Comparison of ENCODE assay signal across 22 cellular contexts in the genomic region with DNA sequence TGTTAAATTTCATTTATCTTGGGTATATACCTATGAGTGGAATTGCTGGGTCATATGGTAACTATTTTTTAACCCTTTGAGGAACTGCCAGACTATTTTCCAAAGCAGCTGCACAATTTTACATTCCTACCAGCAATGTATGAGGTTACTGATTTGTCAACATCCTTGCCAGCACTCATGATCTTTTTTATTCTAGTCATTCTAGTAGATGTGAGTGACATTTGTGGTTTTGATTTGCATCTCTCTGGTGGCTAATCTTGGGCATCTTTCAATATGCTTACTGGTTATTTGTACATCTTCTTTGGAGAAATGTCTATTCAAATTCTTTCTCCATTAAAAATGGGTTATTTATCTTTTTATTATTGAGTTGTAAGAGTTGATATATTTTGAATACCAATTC. TPM values are rescaled to one million over a fixed set of nuclear protein-coding genes. Genes with fewer than 3 reads are reported as not detected.
DNase-seq lines count a peak whose midpoint lies in the region; ATAC-seq and TF ChIP-seq lines count a peak whose summit lies in the region.
"Had no signal": no experiment of that assay in that cellular context is flagged by ENCODE, and none has a peak within 500 bp of the region (broad histone marks: within the 10 kb centered on the region; RNA-seq: fewer than 3 reads in every experiment).

No MANE protein-coding gene starts in this region.

- no peak overlapping the region for H3K14ac ChIP-seq in neuronal stem cell (ENCODE audit: low read length)

- TF ChIP-seq CTCF in CD4-positive, alpha-beta T cell (IDR thresholded peaks at IDR 0.05), result no peak

- no peak overlapping the region for H3K4ac ChIP-seq in neuronal stem cell (ENCODE audit: low read length)

- POLR2A ChIA-PET in CD4-positive, alpha-beta memory T cell (lab: Charles Lee; ENCODE audit: partially characterized antibody), result no interaction called here
- POLR2A ChIA-PET in CD4-positive, alpha-beta T cell (lab: Charles Lee), result no interaction called here
- POLR2A ChIA-PET in CD8-positive, alpha-beta memory T cell (lab: Charles Lee), result no interaction called here

- no peak overlapping the region for H2AK5ac ChIP-seq in neuronal stem cell (ENCODE audit: low read depth, low read length)

- peaks cover 7 to 16% of the 10 kb centered on the region in 2 donors for H3K27me3 Mint-ChIP-seq in CD4-positive, alpha-beta memory T cell
- H3K27me3 Mint-ChIP-seq in CD4-positive, alpha-beta T cell, result peaks cover 19% of the 10 kb centered on the region
- peaks cover 5 to 25% of the 10 kb centered on the region in 2 donors for H3K27me3 Mint-ChIP-seq in CD8-positive, alpha-beta memory T cell

- no peak overlapping the region for H3K4me3 ChIP-seq in neuronal stem cell (ENCODE audit: low read length in 2 of 2)
- H3K4me3 ChIP-seq in CD4-positive, alpha-beta memory T cell (ENCODE audit: low read length in 2 of 2), result no peak overlapping the region
- H3K4me3 ChIP-seq in CD8-positive, alpha-beta memory T cell (ENCODE audit: low read length), result no peak overlapping the region
- H3K4me3 ChIP-seq: adrenal gland, K562, mucosa of descending colon, right atrium auricular region had no signal

- no peak overlapping the region for H2BK120ac ChIP-seq in neuronal stem cell (ENCODE audit: low read depth, low read length)

- CTCF ChIA-PET in CD4-positive, alpha-beta memory T cell (lab: Charles Lee; ENCODE audit: partially characterized antibody), result no interaction called here
- CTCF ChIA-PET in CD4-positive, alpha-beta T cell (lab: Charles Lee), result no interaction called here
- CTCF ChIA-PET in CD8-positive, alpha-beta memory T cell (lab: Charles Lee), result interaction anchor here (1.4 kb wide), 1 partner anchor 47 kb away, joined by 4 read pairs; no protein-coding TSS in a partner anchor

- no peak overlapping the region for H2BK5ac ChIP-seq in neuronal stem cell (ENCODE audit: low read length)

- H3K9ac ChIP-seq in neuronal stem cell (ENCODE audit: low read depth, low read length, poor library complexity), result no peak overlapping the region

- H4K91ac ChIP-seq in neuronal stem cell (ENCODE audit: low read depth, low read length, poor library complexity), result no peak overlapping the region

- no peaks in the 10 kb centered on the region for H3K9me3 ChIP-seq in neuronal stem cell (replicated peaks in 1 of 2; ENCODE audit: control insufficient read depth in 2 of 2, insufficient read depth in 1 of 2, low read depth in 1 of 2, low read length in 2 of 2)
- no peaks in the 10 kb centered on the region for H3K9me3 ChIP-seq in CD4-positive, alpha-beta memory T cell (ENCODE audit: control insufficient read depth in 1 of 2, low read length in 2 of 2)
- no peaks in the 10 kb centered on the region for H3K9me3 ChIP-seq in CD4-positive, alpha-beta T cell (ENCODE audit: control insufficient read depth, low read length)
- H3K9me3 ChIP-seq in CD8-positive, alpha-beta memory T cell (ENCODE audit: low read length), result no peaks in the 10 kb centered on the region
- H3K9me3 ChIP-seq: adrenal gland, mucosa of descending colon, neutrophil, right atrium auricular region had no signal

- H3K4me3 Mint-ChIP-seq in CD4-positive, alpha-beta memory T cell, result no peak overlapping the region
- H3K4me3 Mint-ChIP-seq in CD4-positive, alpha-beta T cell, result no peak overlapping the region
- H3K4me3 Mint-ChIP-seq in CD8-positive, alpha-beta memory T cell, result no peak overlapping the region
- H3K4me3 Mint-ChIP-seq: activated CD4-positive, alpha-beta memory T cell treated with anti-CD3 and anti-CD28 coated beads for 36 hours had no signal

- no peaks in the 10 kb centered on the region for H3K4me1 Mint-ChIP-seq in CD4-positive, alpha-beta memory T cell
- no peaks in the 10 kb centered on the region for H3K4me1 Mint-ChIP-seq in CD4-positive, alpha-beta T cell (ENCODE audit: low read depth)
- no peaks in the 10 kb centered on the region for H3K4me1 Mint-ChIP-seq in CD8-positive, alpha-beta memory T cell

- ATAC-seq in GM18505 (IDR thresholded peaks at IDR 0.05; ENCODE audit: unreplicated experiment) (peak; percentile 52), GM19023 (IDR thresholded peaks at IDR 0.05; ENCODE audit: unreplicated experiment) (peak; percentile 48), HG02885 (IDR thresholded peaks at IDR 0.05; ENCODE audit: poor library complexity, unreplicated experiment) (peak; percentile 57), HG03460 (IDR thresholded peaks at IDR 0.05; ENCODE audit: unreplicated experiment) (peak; percentile 50)
- ATAC-seq in CD4-positive, alpha-beta T cell (ENCODE audit: poor library complexity), result no peak
- ATAC-seq: esophagus mucosa, K562, left ventricle myocardium superior, mucosa of descending colon had no signal

- H4K8ac ChIP-seq in neuronal stem cell (ENCODE audit: low read depth, low read length), result no peak overlapping the region

- H3K27ac ChIP-seq in neuronal stem cell (replicated peaks; ENCODE audit: low read length), result no peak overlapping the region
- no peak overlapping the region for H3K27ac ChIP-seq in CD4-positive, alpha-beta memory T cell (ENCODE audit: low read depth, low read length)
- H3K27ac ChIP-seq in CD4-positive, alpha-beta T cell (ENCODE audit: low read depth, low read length), result no peak overlapping the region
- H3K27ac ChIP-seq in CD8-positive, alpha-beta memory T cell (ENCODE audit: low read depth, low read length), result no peak overlapping the region
- H3K27ac ChIP-seq: adrenal gland, HL-60, neutrophil, right atrium auricular region had no signal

- H3K27ac Mint-ChIP-seq in CD4-positive, alpha-beta memory T cell, result no peak overlapping the region
- no peak overlapping the region for H3K27ac Mint-ChIP-seq in CD4-positive, alpha-beta T cell
- no peak overlapping the region for H3K27ac Mint-ChIP-seq in CD8-positive, alpha-beta memory T cell
- H3K27ac Mint-ChIP-seq: activated CD4-positive, alpha-beta memory T cell treated with anti-CD3 and anti-CD28 coated beads for 36 hours; activated T-helper 2 cell treated with anti-CD3 and anti-CD28 coated beads, Interferon-gamma antibody, Interleukin-2, Interleukin-4, amounts not matched to agents 10 μg/mL and 5 μg/mL and 100 μg/mL, durations not matched to agents 14 hours and 24 hours and 36 hours had no signal

- no peaks in the 10 kb centered on the region for H3K4me1 ChIP-seq in neuronal stem cell (ENCODE audit: control insufficient read depth in 2 of 2, insufficient read depth in 1 of 2, low read depth in 1 of 2, low read length in 2 of 2)
- H3K4me1 ChIP-seq in CD4-positive, alpha-beta memory T cell (ENCODE audit: insufficient read depth, low read length), result no peaks in the 10 kb centered on the region
- no peaks in the 10 kb centered on the region for H3K4me1 ChIP-seq in CD8-positive, alpha-beta memory T cell (ENCODE audit: insufficient read depth, low read length)
- H3K4me1 ChIP-seq: adrenal gland, right atrium auricular region had no signal

- no peak overlapping the region for H2BK12ac ChIP-seq in neuronal stem cell (ENCODE audit: low read length)

- H3K27me3 ChIP-seq in neuronal stem cell (ENCODE audit: control insufficient read depth in 3 of 3, insufficient read depth in 3 of 3, low read depth in 1 of 3, low read length in 3 of 3), result peaks cover 0 to 8% (median 0%) of the 10 kb centered on the region in 3 experiments
- H3K27me3 ChIP-seq in CD4-positive, alpha-beta memory T cell (ENCODE audit: insufficient read depth, low read length), result no peaks in the 10 kb centered on the region
- H3K27me3 ChIP-seq in CD4-positive, alpha-beta T cell (ENCODE audit: control insufficient read depth, insufficient read depth, low read length), result no peaks in the 10 kb centered on the region
- no peaks in the 10 kb centered on the region for H3K27me3 ChIP-seq in CD8-positive, alpha-beta memory T cell (ENCODE audit: insufficient read depth, low read length, poor library complexity, severe bottlenecking)
- H3K27me3 ChIP-seq: adrenal gland, right atrium auricular region had no signal

- H3K36me3 Mint-ChIP-seq in CD4-positive, alpha-beta memory T cell, result no peaks in the 10 kb centered on the region
- no peaks in the 10 kb centered on the region for H3K36me3 Mint-ChIP-seq in CD4-positive, alpha-beta T cell (ENCODE audit: low read depth)
- H3K36me3 Mint-ChIP-seq in CD8-positive, alpha-beta memory T cell, result no peaks in the 10 kb centered on the region
- H3K36me3 Mint-ChIP-seq: activated CD4-positive, alpha-beta memory T cell treated with anti-CD3 and anti-CD28 coated beads for 36 hours had no signal

- TF ChIP-seq POLR2A in GM18505 (IDR thresholded peaks at IDR 0.05; ENCODE audit: borderline replicate concordance, extremely low read depth, insufficient read depth, insufficient read length), result no peak

- H3K36me3 ChIP-seq in neuronal stem cell (replicated peaks in 1 of 2; ENCODE audit: control insufficient read depth in 2 of 2, insufficient read depth in 2 of 2, low read length in 2 of 2), result no peaks in the 10 kb centered on the region
- no peaks in the 10 kb centered on the region for H3K36me3 ChIP-seq in CD4-positive, alpha-beta memory T cell (ENCODE audit: insufficient read depth, low read length)
- H3K36me3 ChIP-seq in CD8-positive, alpha-beta memory T cell (ENCODE audit: insufficient read depth, low read length), result no peaks in the 10 kb centered on the region
- H3K36me3 ChIP-seq: adrenal gland, neutrophil, right atrium auricular region had no signal

- H3K18ac ChIP-seq in neuronal stem cell (ENCODE audit: low read length), result no peak overlapping the region

- H3K9me3 Mint-ChIP-seq in CD4-positive, alpha-beta memory T cell, result peaks cover 0 to 2% (median 0%) of the 10 kb centered on the region in 8 donors
- H3K9me3 Mint-ChIP-seq in CD4-positive, alpha-beta T cell, result no peaks in the 10 kb centered on the region
- H3K9me3 Mint-ChIP-seq in CD8-positive, alpha-beta memory T cell, result peaks cover 0 to 1% (median 0%) of the 10 kb centered on the region in 5 donors
- H3K9me3 Mint-ChIP-seq: activated CD4-positive, alpha-beta memory T cell treated with anti-CD3 and anti-CD28 coated beads for 36 hours; activated T-helper 2 cell treated with anti-CD3 and anti-CD28 coated beads, Interferon-gamma antibody, Interleukin-2, Interleukin-4, amounts not matched to agents 10 μg/mL and 5 μg/mL and 100 μg/mL, durations not matched to agents 14 hours and 24 hours and 36 hours had no signal

- no peak overlapping the region for H3K4me2 ChIP-seq in neuronal stem cell (ENCODE audit: insufficient read depth, low read length, poor library complexity, severe bottlenecking)

- H2AFZ ChIP-seq in neuronal stem cell (ENCODE audit: low read length), result no peak overlapping the region

- no peak overlapping the region for H3K23ac ChIP-seq in neuronal stem cell (ENCODE audit: low read depth, low read length, poor library complexity)

- intact Hi-C loops in CD4-positive, alpha-beta memory T cell (cut with micrococcal nuclease), result no loop called here
- intact Hi-C loops in CD4-positive, alpha-beta T cell (cut with DNase I, micrococcal nuclease), result no loop called here

- DNase-seq in neuronal stem cell (ENCODE audit: low spot score), result no peak
- DNase-seq in CD4-positive, alpha-beta memory T cell, result no peak
- DNase-seq in CD4-positive, alpha-beta T cell, result no peak
- no peak for DNase-seq in CD8-positive, alpha-beta memory T cell
- DNase-seq: activated CD4-positive, alpha-beta memory T cell treated with anti-CD3 and anti-CD28 coated beads for 36 hours; adrenal gland; DND-41; left ventricle myocardium superior; mucosa of descending colon; MV-4-11; NCI-H2081 treated with DMSO at 0.1 percent for 48 hours; NCI-H510A had no signal

- H3K79me1 ChIP-seq in neuronal stem cell (ENCODE audit: low read depth, low read length), result no peaks in the 10 kb centered on the region

- no peak overlapping the region for H2BK15ac ChIP-seq in neuronal stem cell (ENCODE audit: low read length)

RNA-seq across cellular contexts. Expression of a gene that starts 21.3 kb away (rescaled TPM):
- 13.7 TPM for polyA plus RNA-seq in neuronal stem cell (2013, experiment 1 of 2)
- polyA plus RNA-seq in neuronal stem cell (2013, experiment 2 of 2), result 14.8 TPM
- 10 to 100 TPM; 23.0 to 23.6 TPM for total RNA-seq in CD4-positive, alpha-beta memory T cell
- polyA plus RNA-seq in CD4-positive, alpha-beta memory T cell, result 1 to 10 TPM; 6.0 to 8.8 TPM
- total RNA-seq in CD4-positive, alpha-beta T cell, result 10 to 100 TPM; 16.6 to 17.7 TPM
- 10 to 100 TPM; 37.6 to 37.9 TPM for total RNA-seq in CD8-positive, alpha-beta memory T cell
- polyA plus RNA-seq in CD8-positive, alpha-beta memory T cell, result 8.0 TPM
